ENCODE assay signal across 11 cellular contexts in genomic region chr5:52789378-52789777, GRCh38. TPM values are rescaled to one million over a fixed set of nuclear protein-coding genes. Genes with fewer than 3 reads are reported as not detected.
DNase-seq lines count a peak whose midpoint lies in the region; ATAC-seq and TF ChIP-seq lines count a peak whose summit lies in the region.
"Had no signal": no experiment of that assay in that cellular context is flagged by ENCODE, and none has a peak within 500 bp of the region (broad histone marks: within the 10 kb centered on the region; RNA-seq: fewer than 3 reads in every experiment).

No MANE protein-coding gene starts in this region.

- H3K27me3 ChIP-seq in heart right ventricle (peaks cover 0 to 21% (median 0%) of the 10 kb centered on the region in 7 donors), muscle layer of colon (ENCODE audit: control insufficient read depth in 1 of 2, insufficient read depth in 2 of 2, low read length in 2 of 2) (no peaks in the 10 kb centered on the region)
- H3K27me3 ChIP-seq: cardiac muscle cell had no signal

- ATAC-seq in heart right ventricle (no peak), left cardiac atrium (no peak), HG03520 (IDR thresholded peaks at IDR 0.05; ENCODE audit: unreplicated experiment) (no peak), HG03135 (IDR thresholded peaks at IDR 0.05; ENCODE audit: unreplicated experiment) (no peak)

- H3K4me3 ChIP-seq in heart right ventricle (peak overlapping the region; percentile 45 to 80 (median 68)), astrocyte of the spinal cord (ENCODE audit: low read depth, low read length) (peak overlapping the region; percentile 67), muscle layer of colon (ENCODE audit: low read depth in 1 of 2, low read length in 2 of 2) (peak overlapping the region; percentile 78 to 92), urinary bladder (ENCODE audit: low read depth, low read length) (peak overlapping the region; percentile 63)

- intact Hi-C loops in heart right ventricle (cut with DNase I): loop anchor here in 9 of 10 donors (2.0 to 10.0 kb wide), 8 partner anchors 62 to 305 kb away; no protein-coding TSS in a partner anchor
- intact Hi-C loops in left cardiac atrium (cut with DNase I): loop anchor here (5.0 kb wide), 2 partner anchors 97 to 128 kb away; no protein-coding TSS in a partner anchor

- in situ Hi-C loops in astrocyte of the spinal cord (cut with HindIII; ENCODE audit: low sequenced_read_pairs): no loop called here

- peak overlapping the region; percentile 81 for H3K9ac ChIP-seq in muscle layer of colon (ENCODE audit: low read length)

- peak overlapping the region in 9 of 10 donors; percentile 83 to 96 (median 90) for H3K27ac ChIP-seq in heart right ventricle
- H3K27ac ChIP-seq in muscle layer of colon (ENCODE audit: low read depth, low read length): peak overlapping the region; percentile 85
- no peak overlapping the region for H3K27ac ChIP-seq in urinary bladder (ENCODE audit: low read depth)
- H3K27ac ChIP-seq: cardiac muscle cell had no signal

- TF ChIP-seq CTCF in heart right ventricle (IDR thresholded peaks at IDR 0.05): no peak
- TF ChIP-seq CTCF in astrocyte of the spinal cord (IDR thresholded peaks at IDR 0.05; ENCODE audit: low read depth, low read length): no peak

- DNase-seq in heart right ventricle (no peak), left cardiac atrium (no peak), astrocyte of the spinal cord (ENCODE audit: low read depth, low spot score) (no peak), NCI-H1417 treated with DMSO at 0.1 percent for 48 hours (lab: John Stamatoyannopoulos, UW) (no peak)
- DNase-seq: GOT3, NCI-H526 had no signal

- H3K36me3 ChIP-seq in heart right ventricle (no peaks in the 10 kb centered on the region), muscle layer of colon (ENCODE audit: insufficient read depth, low read length) (no peaks in the 10 kb centered on the region), urinary bladder (ENCODE audit: insufficient read depth) (peaks cover 1% of the 10 kb centered on the region)
- H3K36me3 ChIP-seq: cardiac muscle cell had no signal

- H3K4me1 ChIP-seq in heart right ventricle (peaks cover 0 to 63% (median 14%) of the 10 kb centered on the region in 9 donors), muscle layer of colon (ENCODE audit: insufficient read depth, low read length) (peaks cover 26% of the 10 kb centered on the region), urinary bladder (ENCODE audit: insufficient read depth) (peaks cover 1% of the 10 kb centered on the region)

- WGBS in heart right ventricle, 2 donors: 50 to 60% methylated on average over 1 of the region's 1 CpG
- 17% methylated on average over 1 of the region's 1 CpG for WGBS in urinary bladder

- H3K9me3 ChIP-seq in heart right ventricle: no peaks in the 10 kb centered on the region
- no peaks in the 10 kb centered on the region for H3K9me3 ChIP-seq in muscle layer of colon (ENCODE audit: low read length)

RNA-seq across cellular contexts. Expression of gene ITGA1, which starts 1.7 kb away (rescaled TPM):
- total RNA-seq in heart right ventricle (10 to 100 TPM; 17.7 to 48.2 (median 25.4) TPM), left cardiac atrium (10 to 100 TPM; 29.3 to 34.9 TPM), urinary bladder (303 TPM)
- polyA plus RNA-seq in heart right ventricle (10 to 100 TPM in 1 of 2 donors, 1 to 10 TPM in 1; 7.7 to 11.6 TPM), urinary bladder (53.9 TPM)

RNA-seq across cellular contexts. Expression of gene PELO, which starts 1.7 kb away (rescaled TPM):
- total RNA-seq in heart right ventricle (10 to 100 TPM; 14.7 to 28.1 (median 22.2) TPM), left cardiac atrium (10 to 100 TPM; 16.1 to 23.6 TPM), urinary bladder (58.7 TPM)
- polyA plus RNA-seq in heart right ventricle (10 to 100 TPM in 1 of 2 donors, 1 to 10 TPM in 1; 4.7 to 15.5 TPM), urinary bladder (38.0 TPM)
